ENCODE assay signal across 23 cellular contexts in the genomic region with DNA sequence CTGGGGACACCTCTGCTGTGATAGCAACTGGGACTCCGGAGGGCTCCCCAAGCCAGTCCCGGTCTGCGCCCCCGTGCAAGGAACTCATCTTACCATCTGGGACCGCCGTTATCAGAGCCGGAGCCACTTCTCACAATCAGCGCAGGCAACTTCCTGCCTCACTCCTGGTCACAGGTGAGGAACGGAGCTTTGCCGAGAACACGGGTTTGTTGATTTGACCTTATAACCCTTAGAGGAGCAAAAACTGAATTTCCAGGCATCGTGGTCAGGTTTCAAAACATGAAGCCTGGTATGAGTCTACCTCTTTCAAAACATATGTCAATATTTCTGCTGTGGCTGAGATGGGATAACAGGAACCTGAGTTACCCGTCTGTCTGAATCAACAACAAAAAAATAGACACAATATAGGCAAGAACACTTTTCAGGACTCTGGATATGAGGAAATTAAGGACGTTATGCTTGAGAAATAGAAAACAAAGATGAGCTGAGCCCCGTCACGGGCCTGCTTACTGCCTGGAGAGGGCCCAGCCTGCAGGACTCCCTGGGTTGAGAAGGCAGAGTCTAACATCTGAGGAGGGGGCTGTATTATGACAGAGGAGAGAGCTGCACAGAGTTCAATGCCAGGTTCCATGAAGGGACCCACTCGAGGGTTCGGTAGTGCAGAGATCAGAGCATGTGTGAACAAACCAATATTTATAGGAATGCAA.
DNase-seq lines count a peak whose midpoint lies in the region; ATAC-seq and TF ChIP-seq lines count a peak whose summit lies in the region.
"Had no signal": no experiment of that assay in that cellular context is flagged by ENCODE, and none has a peak within 500 bp of the region (broad histone marks: within the 10 kb centered on the region; RNA-seq: fewer than 3 reads in every experiment).

No MANE protein-coding gene starts in this region.

- TF ChIP-seq POLR2A in Peyer's patch (IDR thresholded peaks at IDR 0.05) (no peak), stomach (IDR thresholded peaks at IDR 0.05) (no peak)

- H3K27me3 ChIP-seq in Peyer's patch = no peaks in the 10 kb centered on the region
- peaks cover 0 to 25% (median 6%) of the 10 kb centered on the region in 3 donors for H3K27me3 ChIP-seq in stomach
- H3K27me3 ChIP-seq: ovary had no signal

- intact Hi-C loops in stomach (cut with DNase I; ENCODE audit: low total_unique reads) = no loop called here

- no peak overlapping the region for H3K27ac ChIP-seq in Peyer's patch
- no peak overlapping the region for H3K27ac ChIP-seq in stomach
- H3K27ac ChIP-seq: left ventricle myocardium inferior, ovary, spleen had no signal

- 34 to 59% (median 52%) methylated on average over 18 of the region's 18 CpGs for WGBS in stomach, 5 donors

- H3K4me1 ChIP-seq in Peyer's patch (no peaks in the 10 kb centered on the region), stomach (peaks cover 0 to 1% (median 0%) of the 10 kb centered on the region in 4 donors)
- H3K4me1 ChIP-seq: left ventricle myocardium inferior had no signal

- DNase-seq in NOMO-1 treated with DMSO at 0.1 percent for 48 hours (lab: John Stamatoyannopoulos, UW; ENCODE audit: unreplicated experiment) (peak; percentile 30), NOMO-1 treated with dmso at 0.1 percent for 144 hours (lab: John Stamatoyannopoulos, UW; ENCODE audit: unreplicated experiment) (no peak), Peyer's patch (peak in 2 of 3 donors; percentile 12 to 34), islet precursor cell (peak; percentile 29), stomach (peak; percentile 16), medulla oblongata (ENCODE audit: extremely low spot score) (no peak)
- DNase-seq: 8988T; activated CD8-positive, alpha-beta T cell treated with anti-CD3 and anti-CD28 coated beads for 36 hours; activated T-cell treated with anti-CD3 and anti-CD28 coated beads, Interleukin-2, amount 50 U/mL, for 1 hour; CD8-positive, alpha-beta memory T cell; DMS 273 treated with DMSO at 0.1 percent for 48 hours; hypothalamus; left ventricle myocardium inferior; natural killer cell; NCI-H1417; NCI-H2081; NCI-H226; NCI-H748 treated with DMSO at 0.1 percent for 48 hours; ovary; spleen; substantia nigra had no signal

- no peak for TF ChIP-seq EP300 in stomach (IDR thresholded peaks at IDR 0.05)

- H3K36me3 ChIP-seq in Peyer's patch (no peaks in the 10 kb centered on the region), stomach (no peaks in the 10 kb centered on the region)
- H3K36me3 ChIP-seq: left ventricle myocardium inferior, ovary, spleen had no signal

- H3K9me3 ChIP-seq in Peyer's patch (no peaks in the 10 kb centered on the region), stomach (no peaks in the 10 kb centered on the region)
- H3K9me3 ChIP-seq: ovary, spleen had no signal

- ATAC-seq in HG03565 (IDR thresholded peaks at IDR 0.05; ENCODE audit: unreplicated experiment) = no peak
- ATAC-seq in GM19455 (IDR thresholded peaks at IDR 0.05; ENCODE audit: unreplicated experiment) = no peak
- ATAC-seq: activated CD8-positive, alpha-beta T cell treated with anti-CD3 and anti-CD28 coated beads for 36 hours; natural killer cell had no signal

- H3K4me3 ChIP-seq in Peyer's patch (no peak overlapping the region), stomach (no peak overlapping the region)
- H3K4me3 ChIP-seq: left ventricle myocardium inferior, ovary, spleen had no signal

- no peak for TF ChIP-seq CTCF in Peyer's patch (IDR thresholded peaks at IDR 0.05)
- no peak for TF ChIP-seq CTCF in stomach (IDR thresholded peaks at IDR 0.05)

Comparison
In these comparisons a context has a peak if more than half of its experiments do, and no peak if none do; other contexts are left out.
1. DNase-seq: peak in NOMO-1 treated with DMSO at 0.1 percent for 48 hours (single experiment), Peyer's patch (2 of 3), islet precursor cell (single experiment) and stomach (single experiment); none in NOMO-1 treated with dmso at 0.1 percent for 144 hours (single experiment) and medulla oblongata (single experiment).